10 cellular contexts compared by ENCODE assay signal in the genomic region with DNA sequence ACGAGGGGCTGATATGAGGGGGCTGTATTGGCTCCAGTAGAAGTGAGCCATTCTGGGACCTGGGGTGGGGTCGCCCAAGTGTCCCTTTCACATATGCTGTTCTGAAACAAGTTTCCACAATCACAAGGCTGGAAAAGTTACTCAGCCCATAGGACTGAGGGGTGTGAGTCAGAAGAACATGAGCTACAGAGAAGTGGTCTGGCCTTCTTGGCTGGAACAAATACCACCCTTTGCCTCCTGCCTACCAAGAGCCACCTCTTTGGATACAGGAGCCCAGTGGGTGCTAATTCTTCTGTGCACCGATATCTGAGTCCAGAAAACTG. TPM values are rescaled to one million over a fixed set of nuclear protein-coding genes. Genes with fewer than 3 reads are reported as not detected.
DNase-seq lines count a peak whose midpoint lies in the region; ATAC-seq and TF ChIP-seq lines count a peak whose summit lies in the region.
"Had no signal": no experiment of that assay in that cellular context is flagged by ENCODE, and none has a peak within 500 bp of the region (broad histone marks: within the 10 kb centered on the region; RNA-seq: fewer than 3 reads in every experiment).

No MANE protein-coding gene starts in this region.

- H3K79me2 ChIP-seq in GM23248 (ENCODE audit: insufficient read depth), result no peaks in the 10 kb centered on the region

- H4K20me1 ChIP-seq in GM23248 (ENCODE audit: insufficient read depth), result no peaks in the 10 kb centered on the region

- peak overlapping the region; percentile 94 for H3K9ac ChIP-seq in GM23248

- TF ChIP-seq CTCF in astrocyte of the spinal cord (IDR thresholded peaks at IDR 0.05; ENCODE audit: low read depth, low read length), result no peak

- no peaks in the 10 kb centered on the region for H3K27me3 ChIP-seq in GM23248 (replicated peaks; ENCODE audit: insufficient read depth)

- 48 to 50% methylated on average over 3 of the region's 3 CpGs for WGBS in GM23248 (ENCODE audit: low coverage in 1 of 2, low lambda C conversion rate in 2 of 2, missing lambda C conversion rate in 2 of 2), 2 experiments
- WGBS in mesodermal cell (ENCODE audit: insufficient coverage in 2 of 2), 2 experiments, result 100% methylated on average over 1 of the region's 3 CpGs

- peaks cover 26% of the 10 kb centered on the region for H3F3A ChIP-seq in GM23248 (ENCODE audit: insufficient read depth)

- H3K9me3 ChIP-seq in GM23248 (ENCODE audit: low read depth) (no peaks in the 10 kb centered on the region), mesodermal cell (ENCODE audit: control insufficient read depth, low read length) (no peaks in the 10 kb centered on the region)
- H3K9me3 ChIP-seq: HAP-1 had no signal

- H3K4me2 ChIP-seq in GM23248 (ENCODE audit: unreplicated experiment), result no peak overlapping the region

- H3K4me1 ChIP-seq in GM23248 (ENCODE audit: insufficient read depth) (peaks cover 12% of the 10 kb centered on the region; the same call in 1 of the 2 replicates), mesodermal cell (ENCODE audit: control insufficient read depth, insufficient read depth, low read length, poor library complexity, severe bottlenecking) (peaks cover 5% of the 10 kb centered on the region)

- no peaks in the 10 kb centered on the region for H3K9me2 ChIP-seq in GM23248 (ENCODE audit: insufficient read depth)

- in situ Hi-C loops in GM23248 (cut with MboI), result no loop called here
- in situ Hi-C loops in astrocyte of the spinal cord (cut with HindIII; ENCODE audit: low sequenced_read_pairs), result no loop called here

- no peak overlapping the region for H2AFZ ChIP-seq in GM23248

- H3K27ac ChIP-seq in GM23248 (peak overlapping the region; percentile 99), mesodermal cell (ENCODE audit: low read depth, low read length, severe bottlenecking) (peak overlapping the region; percentile 29)

- DNase-seq in A172 (ENCODE audit: low spot score) (peak; percentile 61), GM23248 (peak; percentile 87), astrocyte of the spinal cord (ENCODE audit: low read depth, low spot score) (peak; percentile 65), putamen (ENCODE audit: low spot score) (no peak), NCI-H510A (lab: John Stamatoyannopoulos, UW) (no peak), dermis blood vessel endothelial cell (no peak)
- DNase-seq: activated effector memory CD4-positive, alpha-beta T cell treated with anti-CD3 and anti-CD28 coated beads, Interleukin-2, amount 50 U/mL, for 16 hours had no signal

- H3K4me3 ChIP-seq in GM23248, result no peak overlapping the region
- H3K4me3 ChIP-seq in astrocyte of the spinal cord (ENCODE audit: low read depth, low read length), result no peak overlapping the region
- no peak overlapping the region for H3K4me3 ChIP-seq in mesodermal cell (ENCODE audit: extremely low read depth, insufficient read depth, low read length, poor library complexity, severe bottlenecking)
- H3K4me3 ChIP-seq: HAP-1 had no signal

- H3K36me3 ChIP-seq in GM23248 (ENCODE audit: low read depth), result no peaks in the 10 kb centered on the region
- peaks cover 2% of the 10 kb centered on the region for H3K36me3 ChIP-seq in mesodermal cell (ENCODE audit: control insufficient read depth, insufficient read depth, low read length)
- H3K36me3 ChIP-seq: HAP-1 had no signal

- ATAC-seq in GM21717 (IDR thresholded peaks at IDR 0.05; ENCODE audit: unreplicated experiment), result no peak

RNA-seq across cellular contexts. Expression of gene MEF2D, which starts 42.4 kb away (rescaled TPM):
- total RNA-seq in A172 (2014; rRNA removed; shearing (Covaris generic)), result 14.6 and 22.2 TPM in 2 replicates
- 22.3 and 23.6 TPM in 2 replicates for total RNA-seq in GM23248 (2014; rRNA removed; shearing (Covaris generic))
- polyA plus RNA-seq in GM23248 (2016; fragmentation: Nextera tagmentation; extraction: Ambion mirVana), result 32.1 and 34.1 TPM in 2 replicates
- 29.5 TPM for polyA plus RNA-seq in mesodermal cell (2013, experiment 1 of 2)
- 23.9 TPM for polyA plus RNA-seq in mesodermal cell (2013, experiment 2 of 2)
- 10.7 and 11.6 TPM in 2 replicates for total RNA-seq in dermis blood vessel endothelial cell

Comparison
In these comparisons a context has a peak if more than half of its experiments do, and no peak if none do; other contexts are left out.
1. DNase-seq: peak in A172 (single experiment), GM23248 (single experiment) and astrocyte of the spinal cord (single experiment); none in putamen (single experiment), NCI-H510A (single experiment) and dermis blood vessel endothelial cell (single experiment).